ENCODE assay signal across 8 cellular contexts in genomic region chr11:32892355-32893090, GRCh38. TPM values are rescaled to one million over a fixed set of nuclear protein-coding genes. Genes with fewer than 3 reads are reported as not detected.
DNase-seq lines count a peak whose midpoint lies in the region; ATAC-seq, FAIRE-seq and TF ChIP-seq lines count a peak whose summit lies in the region.

Gene QSER1, plus strand, starts transcription at chr11:32892811. Its CDS starts 315 bp downstream, at chr11:32893126.

- ATAC-seq in HG02763 (IDR thresholded peaks at IDR 0.05; ENCODE audit: unreplicated experiment), result peak; percentile 65

- peak within 1 kb of the TSS; percentile 90 for H2AFZ ChIP-seq in mammary epithelial cell (ENCODE audit: low read depth, low read length)

- dilution Hi-C loops in mammary epithelial cell (cut with HindIII; ENCODE audit: low sequenced_read_pairs), result no loop called here

- H3K9me3 ChIP-seq in mammary epithelial cell (replicated peaks; ENCODE audit: insufficient read depth, low read length) (no peaks in the 10 kb centered on the region), small intestine (ENCODE audit: control insufficient read depth, low read depth) (no peaks in the 10 kb centered on the region)

- no TSS peak for BruUV-seq in mammary epithelial cell (replicated peaks; lab: Mats Ljungman, UMichigan)

- H3K4me2 ChIP-seq in mammary epithelial cell (ENCODE audit: insufficient read depth, low read depth, low read length), result peak within 1 kb of the TSS; percentile 92

- FAIRE-seq in small intestine (lab: Jason Lieb, UNC), result no peak

- TF ChIP-seq CTCF in VCaP (conservative IDR thresholded peaks at IDR 0.05) (no peak), mammary epithelial cell (conservative IDR thresholded peaks at IDR 0.05 in 1 of 2, IDR thresholded peaks at IDR 0.05 in 1 of 2; ENCODE audit: extremely low read depth in 1 of 2, insufficient read depth in 1 of 2, low read depth in 1 of 2, low read length in 2 of 2) (no peak)

- 7% methylated on average over 8 of the region's 91 CpGs for WGBS in mammary epithelial cell (ENCODE audit: low coverage, missing lambda C conversion rate)
- 0 to 1% (median 1%) methylated on average over 49 to 90 of the region's 91 CpGs for WGBS in small intestine, 3 donors

- CTCF ChIA-PET in mammary epithelial cell (lab: Charles Lee; ENCODE audit: low non-redundant PET), result no interaction called here

- H3K4me3 ChIP-seq in mammary epithelial cell (replicated peaks in 1 of 3; ENCODE audit: insufficient read depth in 1 of 3, low read depth in 2 of 3, low read length in 3 of 3) (peak within 1 kb of the TSS; percentile 85 to 94 (median 86)), small intestine (ENCODE audit: low read depth in 1 of 2, low read length in 2 of 2) (peak within 1 kb of the TSS; percentile 77 to 95)

- H3K36me3 ChIP-seq in mammary epithelial cell (ENCODE audit: insufficient read depth, low read length) (no peaks in the 10 kb centered on the region), small intestine (ENCODE audit: control insufficient read depth in 2 of 2, insufficient read depth in 2 of 2, low read length in 2 of 2) (no peaks in the 10 kb centered on the region)

- H4K20me1 ChIP-seq in mammary epithelial cell (ENCODE audit: insufficient read depth, low read length), result no peaks in the 10 kb centered on the region

- H3K27ac ChIP-seq in VCaP (peak within 1 kb of the TSS; percentile 58; the same call in 1 of the 2 replicates), mammary epithelial cell (ENCODE audit: insufficient read depth, low read depth, low read length) (peak within 1 kb of the TSS; percentile 89), small intestine (ENCODE audit: low read depth in 1 of 2, low read length in 1 of 2) (peak within 1 kb of the TSS; percentile 69 to 92)

- H3K27me3 ChIP-seq in mammary epithelial cell (ENCODE audit: insufficient read depth, low read length), result no peaks in the 10 kb centered on the region
- no peaks in the 10 kb centered on the region for H3K27me3 ChIP-seq in small intestine (ENCODE audit: control insufficient read depth in 2 of 2, insufficient read depth in 2 of 2, low read length in 2 of 2)

- peaks cover 45% of the 10 kb centered on the region for H3K79me2 ChIP-seq in mammary epithelial cell (ENCODE audit: insufficient read depth, low read length)

- intact Hi-C loops in mammary epithelial cell (cut with micrococcal nuclease), result loop anchor here (1.0 kb wide), 1 partner anchor 83 kb away; no protein-coding TSS in a partner anchor

- in situ Hi-C loops in mammary epithelial cell (cut with MboI; ENCODE audit: low sequenced_read_pairs in 2 of 2), result loop anchor here in 1 of 2 donors (10.0 kb wide), 1 partner anchor 58 kb away; no protein-coding TSS in a partner anchor

- H3K4me1 ChIP-seq in mammary epithelial cell (ENCODE audit: insufficient read depth, low read length) (peaks cover 13% of the 10 kb centered on the region), small intestine (ENCODE audit: control insufficient read depth in 2 of 2, insufficient read depth in 1 of 2, low read depth in 1 of 2, low read length in 1 of 2) (peaks cover 0 to 3% of the 10 kb centered on the region in 2 donors)

- H3K9ac ChIP-seq in mammary epithelial cell (ENCODE audit: insufficient read depth, low read length), result peak within 1 kb of the TSS; percentile 82

- DNase-seq in NCI-H1417 (lab: John Stamatoyannopoulos, UW), result peak; percentile 82 to 88 (median 87)
- no peak for DNase-seq in NCI-H1417 treated with DMSO at 0.1 percent for 48 hours (lab: John Stamatoyannopoulos, UW)
- DNase-seq in NCI-H2029 (lab: John Stamatoyannopoulos, UW), result peak; percentile 61
- DNase-seq in mammary epithelial cell, result peak; percentile 53
- DNase-seq in iPS-NIHi7 (ENCODE audit: extremely low spot score), result peak; percentile 85
- DNase-seq in small intestine, result peak; percentile 61

RNA-seq across cellular contexts. Expression of gene QSER1, which starts in this region (rescaled TPM):
- 10 to 100 TPM; 23.7 to 33.2 TPM for total RNA-seq in mammary epithelial cell
- 7.3 TPM for polyA plus RNA-seq in mammary epithelial cell
- 35.1 TPM for polyA minus RNA-seq in mammary epithelial cell
- polyA plus RNA-seq in small intestine, result 1 to 10 TPM; 1.4 to 4.7 (median 1.8) TPM
